In genomic region chr13:99323488-99323887, GRCh38 we compare ENCODE assay signal across 10 cellular contexts. TPM values are rescaled to one million over a fixed set of nuclear protein-coding genes. Genes with fewer than 3 reads are reported as not detected.
DNase-seq lines count a peak whose midpoint lies in the region; ATAC-seq lines count a peak whose summit lies in the region.
"Had no signal": no experiment of that assay in that cellular context is flagged by ENCODE, and none has a peak within 500 bp of the region (broad histone marks: within the 10 kb centered on the region; RNA-seq: fewer than 3 reads in every experiment).

No MANE protein-coding gene starts in this region.

- H3K9me3 ChIP-seq in CD8-positive, alpha-beta memory T cell (ENCODE audit: low read length): no peaks in the 10 kb centered on the region
- no peaks in the 10 kb centered on the region for H3K9me3 ChIP-seq in naive thymus-derived CD4-positive, alpha-beta T cell (ENCODE audit: control insufficient read depth in 2 of 3, low read length in 3 of 3)

- intact Hi-C loops in naive thymus-derived CD4-positive, alpha-beta T cell (cut with micrococcal nuclease): loop anchor here in 1 of 2 donors (2.0 kb wide), 2 partner anchors 17 to 59 kb away; no protein-coding TSS in a partner anchor

- H3K27me3 ChIP-seq in CD8-positive, alpha-beta memory T cell (ENCODE audit: insufficient read depth, low read length, poor library complexity, severe bottlenecking): no peaks in the 10 kb centered on the region
- H3K27me3 ChIP-seq in naive thymus-derived CD4-positive, alpha-beta T cell (ENCODE audit: control insufficient read depth in 2 of 2, insufficient read depth in 2 of 2, low read length in 2 of 2): no peaks in the 10 kb centered on the region

- CTCF ChIA-PET in CD8-positive, alpha-beta memory T cell (lab: Charles Lee): interaction anchor here (1.2 to 4.8 kb wide), 7 partner anchors 10 to 113 kb away, joined by 3 to 28 read pairs (median 3); no protein-coding TSS in a partner anchor
- CTCF ChIA-PET in naive thymus-derived CD4-positive, alpha-beta T cell (lab: Charles Lee): interaction anchor here (1.4 to 2.3 kb wide), 3 partner anchors 11 to 29 kb away, joined by 3 to 7 read pairs (median 4); no protein-coding TSS in a partner anchor

- POLR2A ChIA-PET in CD8-positive, alpha-beta memory T cell (lab: Charles Lee): interaction anchor here (0.6 to 1.1 kb wide), 2 partner anchors 8 to 31 kb away, joined by 3 read pairs; no protein-coding TSS in a partner anchor
- POLR2A ChIA-PET in naive thymus-derived CD4-positive, alpha-beta T cell (lab: Charles Lee): interaction anchor here (0.7 to 3.6 kb wide), 14 partner anchors 9 to 63 kb away, joined by 3 to 41 read pairs (median 7); partner anchors contain the start of gene GPR183

- H3K9me3 Mint-ChIP-seq in CD8-positive, alpha-beta memory T cell: no peaks in the 10 kb centered on the region
- no peaks in the 10 kb centered on the region for H3K9me3 Mint-ChIP-seq in activated naive CD8-positive, alpha-beta T cell (ENCODE audit: low read depth)
- no peaks in the 10 kb centered on the region for H3K9me3 Mint-ChIP-seq in naive thymus-derived CD4-positive, alpha-beta T cell

- no peak for DNase-seq in CD8-positive, alpha-beta memory T cell
- DNase-seq in HT1080 (ENCODE audit: low read depth): peak; percentile 68
- no peak for DNase-seq in naive thymus-derived CD4-positive, alpha-beta T cell
- no peak for DNase-seq in NCI-H2227 (lab: John Stamatoyannopoulos, UW; ENCODE audit: unreplicated experiment)
- no peak for DNase-seq in effector CD4-positive, alpha-beta T cell
- DNase-seq: stimulated activated CD4-positive, alpha-beta T cell treated with anti-CD3 and anti-CD28 coated beads, Interleukin-4, amount 100 ng/mL, for 24 hours had no signal

- H3K4me3 ChIP-seq in CD8-positive, alpha-beta memory T cell (ENCODE audit: low read length): no peak overlapping the region
- peak overlapping the region; percentile 2 for H3K4me3 ChIP-seq in naive thymus-derived CD4-positive, alpha-beta T cell (ENCODE audit: low read length)

- peaks cover 70 to 86% (median 84%) of the 10 kb centered on the region in 3 donors for H3K4me1 Mint-ChIP-seq in CD8-positive, alpha-beta memory T cell
- H3K4me1 Mint-ChIP-seq in activated naive CD8-positive, alpha-beta T cell (ENCODE audit: low read depth): peaks cover 73% of the 10 kb centered on the region
- H3K4me1 Mint-ChIP-seq in naive thymus-derived CD4-positive, alpha-beta T cell: peaks cover 36 to 89% (median 74%) of the 10 kb centered on the region in 7 donors

- H3K4me3 Mint-ChIP-seq in CD8-positive, alpha-beta memory T cell: peak overlapping the region in 5 of 7 donors; percentile 8 to 80 (median 61)
- H3K4me3 Mint-ChIP-seq in activated naive CD8-positive, alpha-beta T cell: peak overlapping the region; percentile 65
- peak overlapping the region; percentile 44 to 84 (median 67) for H3K4me3 Mint-ChIP-seq in naive thymus-derived CD4-positive, alpha-beta T cell

- H3K4me1 ChIP-seq in CD8-positive, alpha-beta memory T cell (ENCODE audit: insufficient read depth, low read length): peaks cover 78% of the 10 kb centered on the region
- peaks cover 65 to 66% of the 10 kb centered on the region in 2 donors for H3K4me1 ChIP-seq in naive thymus-derived CD4-positive, alpha-beta T cell (ENCODE audit: control insufficient read depth in 2 of 2, insufficient read depth in 2 of 2, low read length in 2 of 2)

- peaks cover 14 to 39% (median 16%) of the 10 kb centered on the region in 3 donors for H3K36me3 Mint-ChIP-seq in CD8-positive, alpha-beta memory T cell
- peaks cover 25% of the 10 kb centered on the region for H3K36me3 Mint-ChIP-seq in activated naive CD8-positive, alpha-beta T cell
- peaks cover 6 to 43% (median 30%) of the 10 kb centered on the region in 5 donors for H3K36me3 Mint-ChIP-seq in naive thymus-derived CD4-positive, alpha-beta T cell

- ATAC-seq in naive thymus-derived CD4-positive, alpha-beta T cell: no peak
- no peak for ATAC-seq in GM21381 (IDR thresholded peaks at IDR 0.05; ENCODE audit: unreplicated experiment)
- ATAC-seq: Right ventricle myocardium inferior had no signal

- H3K27me3 Mint-ChIP-seq in CD8-positive, alpha-beta memory T cell: no peaks in the 10 kb centered on the region
- H3K27me3 Mint-ChIP-seq in activated naive CD8-positive, alpha-beta T cell: no peaks in the 10 kb centered on the region
- no peaks in the 10 kb centered on the region for H3K27me3 Mint-ChIP-seq in naive thymus-derived CD4-positive, alpha-beta T cell
- H3K27me3 Mint-ChIP-seq: progenitor cell of endocrine pancreas had no signal

- H3K36me3 ChIP-seq in CD8-positive, alpha-beta memory T cell (ENCODE audit: insufficient read depth, low read length): peaks cover 6% of the 10 kb centered on the region
- peaks cover 3 to 8% (median 5%) of the 10 kb centered on the region in 3 experiments for H3K36me3 ChIP-seq in naive thymus-derived CD4-positive, alpha-beta T cell (ENCODE audit: control insufficient read depth in 2 of 3, insufficient read depth in 3 of 3, low read length in 3 of 3)

- H3K27ac Mint-ChIP-seq in CD8-positive, alpha-beta memory T cell: peak overlapping the region; percentile 90 to 98 (median 96)
- peak overlapping the region; percentile 95 for H3K27ac Mint-ChIP-seq in activated naive CD8-positive, alpha-beta T cell
- peak overlapping the region; percentile 88 to 99 (median 95) for H3K27ac Mint-ChIP-seq in naive thymus-derived CD4-positive, alpha-beta T cell
- H3K27ac Mint-ChIP-seq: progenitor cell of endocrine pancreas had no signal

- H3K27ac ChIP-seq in CD8-positive, alpha-beta memory T cell (ENCODE audit: low read depth, low read length): no peak overlapping the region
- peak overlapping the region; percentile 77 for H3K27ac ChIP-seq in naive thymus-derived CD4-positive, alpha-beta T cell (ENCODE audit: low read depth, low read length)

RNA-seq across cellular contexts. Expression of gene GPR183, which starts 16.3 kb away (rescaled TPM):
- total RNA-seq in CD8-positive, alpha-beta memory T cell: 10 to 100 TPM; 61.5 to 62.8 TPM
- 232 TPM for polyA plus RNA-seq in CD8-positive, alpha-beta memory T cell
- not detected in 2 replicates for total RNA-seq in HT1080 (2014; rRNA removed; shearing (Covaris generic))
- not detected in 2 replicates for polyA plus RNA-seq in HT1080 (2015; cell fraction: cytosol; rRNA removed)
- 0.29 and 0.66 TPM in 2 replicates for polyA plus RNA-seq in HT1080 (2015; cell fraction: nucleus; rRNA removed)
- total RNA-seq in naive thymus-derived CD4-positive, alpha-beta T cell: 100 to 1,000 TPM in 4 of 5 experiments, 10 to 100 TPM in 1; 26.8 to 231 (median 112) TPM
- polyA plus RNA-seq in naive thymus-derived CD4-positive, alpha-beta T cell: 100 to 1,000 TPM; 234 to 241 TPM
- total RNA-seq: progenitor cell of endocrine pancreas had no signal

Comparison
In these comparisons a context has a peak if more than half of its experiments do, and no peak if none do; other contexts are left out.
1. RNA of gene GPR183, which starts 16.3 kb away (total RNA-seq): 26.8 to 231 TPM in naive thymus-derived CD4-positive, alpha-beta T cell and 61.5 to 62.8 TPM in CD8-positive, alpha-beta memory T cell; not detected in HT1080; every median in the first group is over 10 times any median in the second.
2. Peak in every context shown above with its lines, with median percentiles within 50 percentile points of each other: H3K27ac Mint-ChIP-seq and H3K4me3 Mint-ChIP-seq.